ENCODE assay signal across 14 cellular contexts in genomic region chr12:617304-617915, GRCh38. TPM values are rescaled to one million over a fixed set of nuclear protein-coding genes. Genes with fewer than 3 reads are reported as not detected.
A peak's percentile ranks its signal among the peaks of the same experiment; 100 is the strongest.
DNase-seq lines count a peak whose midpoint lies in the region; ATAC-seq, FAIRE-seq and TF ChIP-seq lines count a peak whose summit lies in the region.
"Had no signal": no experiment of that assay in that cellular context is flagged by ENCODE, and none has a peak within 500 bp of the region (broad histone marks: within the 10 kb centered on the region; RNA-seq: fewer than 3 reads in every experiment).

No MANE protein-coding gene starts in this region.

- no peak for TF ChIP-seq RAD21 in IMR-90 (IDR thresholded peaks at IDR 0.05; ENCODE audit: low read length)

- no peak overlapping the region for H3K23ac ChIP-seq in IMR-90 (ENCODE audit: low read depth, low read length)

- no peak overlapping the region for H3K4ac ChIP-seq in IMR-90 (ENCODE audit: low read depth, low read length)

- peak; percentile 81 for ATAC-seq in IMR-90 (ENCODE audit: low read depth)
- no peak for ATAC-seq in HG02798 (IDR thresholded peaks at IDR 0.05; ENCODE audit: poor library complexity, unreplicated experiment)

- no peak for TF ChIP-seq EP300 in sigmoid colon (IDR thresholded peaks at IDR 0.05)

- H3K27ac Mint-ChIP-seq in astrocyte (ENCODE audit: unreplicated experiment): no peak overlapping the region
- H3K27ac Mint-ChIP-seq: brain, nephron progenitor cell had no signal

- H3K79me1 ChIP-seq in IMR-90 (ENCODE audit: low read depth in 1 of 2, low read length in 2 of 2): no peaks in the 10 kb centered on the region

- no peak overlapping the region for H4K91ac ChIP-seq in IMR-90 (ENCODE audit: insufficient read depth, low read depth, low read length)

- H3K14ac ChIP-seq in IMR-90 (replicated peaks; ENCODE audit: low read depth, low read length): no peak overlapping the region

- no peak overlapping the region for H3K27ac ChIP-seq in IMR-90 (ENCODE audit: insufficient read depth, low read length)
- H3K27ac ChIP-seq in astrocyte (ENCODE audit: low read depth, low read length): no peak overlapping the region
- H3K27ac ChIP-seq in sigmoid colon: peak overlapping the region in 3 of 4 donors; percentile 28 to 68 (median 50)

- H3K4me3 ChIP-seq in IMR-90 (ENCODE audit: insufficient read depth, low read depth, low read length) (no peak overlapping the region), astrocyte (ENCODE audit: insufficient read depth, low read depth, low read length) (no peak overlapping the region), sigmoid colon (no peak overlapping the region)
- H3K4me3 ChIP-seq: HAP-1 had no signal

- H3K9me3 Mint-ChIP-seq in astrocyte (ENCODE audit: unreplicated experiment): peaks cover 3% of the 10 kb centered on the region
- H3K9me3 Mint-ChIP-seq: brain, nephron progenitor cell had no signal

- TF ChIP-seq CTCF in IMR-90 (conservative IDR thresholded peaks at IDR 0.05; ENCODE audit: low read depth, low read length) (no peak), astrocyte (IDR thresholded peaks at IDR 0.05; ENCODE audit: insufficient read depth, low read depth, low read length) (no peak), sigmoid colon (IDR thresholded peaks at IDR 0.05) (no peak)

- H3K9me1 ChIP-seq in IMR-90 (ENCODE audit: insufficient read depth, low read length): no peaks in the 10 kb centered on the region

- H2BK120ac ChIP-seq in IMR-90 (ENCODE audit: low read depth, low read length): no peak overlapping the region

- peaks cover 7% of the 10 kb centered on the region for H3K4me1 Mint-ChIP-seq in astrocyte (ENCODE audit: low read depth, unreplicated experiment)

- H3K27me3 ChIP-seq in IMR-90 (ENCODE audit: control insufficient read depth, insufficient read depth, low read length) (peaks cover 26% of the 10 kb centered on the region), astrocyte (ENCODE audit: insufficient read depth, low read length) (no peaks in the 10 kb centered on the region), sigmoid colon (no peaks in the 10 kb centered on the region)

- 0 out of 2 replicates have a peak overlapping the region, but pooled peaks have one; percentile 34 for H2AK5ac ChIP-seq in IMR-90 (ENCODE audit: low read depth, low read length)

- peaks cover 20% of the 10 kb centered on the region for H3K27me3 Mint-ChIP-seq in astrocyte (ENCODE audit: low read depth, unreplicated experiment)

- intact Hi-C loops in IMR-90 (cut with micrococcal nuclease): no loop called here
- intact Hi-C loops in sigmoid colon (cut with DNase I): no loop called here

- H3K79me2 ChIP-seq in astrocyte (ENCODE audit: insufficient read depth, low read length): no peaks in the 10 kb centered on the region

- no peak overlapping the region for H3K18ac ChIP-seq in IMR-90 (ENCODE audit: low read depth, low read length)

- no peaks in the 10 kb centered on the region for H3K36me3 ChIP-seq in IMR-90 (ENCODE audit: control insufficient read depth, insufficient read depth, low read length)
- H3K36me3 ChIP-seq in astrocyte (ENCODE audit: insufficient read depth, low read length): no peaks in the 10 kb centered on the region
- no peaks in the 10 kb centered on the region for H3K36me3 ChIP-seq in sigmoid colon
- H3K36me3 ChIP-seq: HAP-1 had no signal

- dilution Hi-C loops in IMR-90 (cut with HindIII; ENCODE audit: low sequenced_read_pairs, unreplicated experiment): no loop called here

- CTCF ChIA-PET in IMR-90 (lab: Yijun Ruan, JAX): interaction anchor here (0.6 kb wide), 1 partner anchor 130 kb away, joined by 5 read pairs; no protein-coding TSS in a partner anchor

- no peak overlapping the region for H2AK9ac ChIP-seq in IMR-90 (replicated peaks; ENCODE audit: low read depth, low read length, poor library complexity)

- no peaks in the 10 kb centered on the region for H3K36me3 Mint-ChIP-seq in astrocyte (ENCODE audit: low read depth, unreplicated experiment)
- H3K36me3 Mint-ChIP-seq: brain had no signal

- H3K4me3 Mint-ChIP-seq in astrocyte (ENCODE audit: unreplicated experiment): no peak overlapping the region
- H3K4me3 Mint-ChIP-seq: brain, nephron progenitor cell had no signal

- DNase-seq in IMR-90: peak; percentile 18
- no peak for DNase-seq in astrocyte (ENCODE audit: low read depth)
- peak; percentile 68 for DNase-seq in iris pigment epithelial cell (ENCODE audit: low read depth)
- peak; percentile 87 for DNase-seq in sigmoid colon
- no peak for DNase-seq in occipital lobe (lab: John Stamatoyannopoulos, UW)
- DNase-seq in SHP77 treated with DMSO at 0.1 percent for 48 hours (lab: John Stamatoyannopoulos, UW): no peak
- DNase-seq in NCI-H1436 treated with DMSO at 0.1 percent for 48 hours (lab: John Stamatoyannopoulos, UW): no peak
- DNase-seq: activated CD4-positive, alpha-beta T cell treated with anti-CD3 and anti-CD28 coated beads, Interleukin-2, amount 50 U/mL, for 4 hours; DMS79 treated with DMSO at 0.1 percent for 48 hours; NCI-H1417; nephron progenitor cell had no signal

- H3K4me2 ChIP-seq in IMR-90 (ENCODE audit: low read depth, low read length) (no peak overlapping the region), astrocyte (ENCODE audit: low read length) (no peak overlapping the region)

- H4K20me1 ChIP-seq in IMR-90 (ENCODE audit: insufficient read depth, low read length) (no peaks in the 10 kb centered on the region), astrocyte (ENCODE audit: insufficient read depth, low read length) (no peaks in the 10 kb centered on the region)

- H2BK5ac ChIP-seq in IMR-90 (ENCODE audit: low read depth, low read length, poor library complexity, severe bottlenecking): no peak overlapping the region

- peaks cover 4% of the 10 kb centered on the region; the same call in 1 of the 2 replicates for H3K4me1 ChIP-seq in IMR-90 (ENCODE audit: control insufficient read depth, insufficient read depth, low read length)
- H3K4me1 ChIP-seq in astrocyte (ENCODE audit: insufficient read depth, low read length): no peaks in the 10 kb centered on the region
- peaks cover 0 to 7% (median 2%) of the 10 kb centered on the region in 4 donors for H3K4me1 ChIP-seq in sigmoid colon
- H3K4me1 ChIP-seq: HAP-1 had no signal

- BruUV-seq in IMR-90 (replicated peaks; lab: Mats Ljungman, UMichigan): no TSS peak

- in situ Hi-C loops in IMR-90 (cut with MboI; ENCODE audit: low sequenced_read_pairs): no loop called here

- H2AFZ ChIP-seq in IMR-90 (replicated peaks; ENCODE audit: low read length, poor library complexity) (peak overlapping the region; percentile 1), astrocyte (ENCODE audit: low read depth, low read length) (peak overlapping the region; percentile 34)

- H3K56ac ChIP-seq in IMR-90 (ENCODE audit: extremely low read depth, insufficient read depth, low read length): no peak overlapping the region

- H3K9me3 ChIP-seq in IMR-90 (ENCODE audit: control insufficient read depth, insufficient read depth, low read length) (no peaks in the 10 kb centered on the region), astrocyte (ENCODE audit: insufficient read depth, low read depth, low read length) (no peaks in the 10 kb centered on the region), sigmoid colon (no peaks in the 10 kb centered on the region)
- H3K9me3 ChIP-seq: HAP-1 had no signal

- 59% methylated on average over 9 of the region's 14 CpGs; no CpG with 5 or more reads in 1 of the 2 experiments for WGBS in IMR-90 (ENCODE audit: extremely low coverage in 2 of 2, insufficient read length in 1 of 2), 2 experiments
- WGBS in sigmoid colon, 2 donors: 71 to 85% methylated on average over 14 of the region's 14 CpGs

- no peak overlapping the region for H4K5ac ChIP-seq in IMR-90 (ENCODE audit: low read depth, low read length)

- no peak for TF ChIP-seq POLR2A in IMR-90 (IDR thresholded peaks at IDR 0.05; ENCODE audit: low read depth, low read length)
- TF ChIP-seq POLR2A in sigmoid colon (IDR thresholded peaks at IDR 0.05): no peak

- H3K9ac ChIP-seq in IMR-90 (ENCODE audit: low read depth, low read length) (no peak overlapping the region), astrocyte (ENCODE audit: low read length) (no peak overlapping the region)

- POLR2A ChIA-PET in IMR-90 (lab: Charles Lee; ENCODE audit: unreplicated experiment): no interaction called here

- no peak for FAIRE-seq in astrocyte (lab: Jason Lieb, UNC)

- 0 out of 2 replicates have a peak overlapping the region, but pooled peaks have one; percentile 24 for H2BK20ac ChIP-seq in IMR-90 (ENCODE audit: low read depth, low read length)

- H4K8ac ChIP-seq in IMR-90 (ENCODE audit: low read depth in 2 of 2, low read length in 2 of 2): no peak overlapping the region

- no peak overlapping the region for H2BK15ac ChIP-seq in IMR-90 (ENCODE audit: low read depth, low read length)

TF ChIP-seq in IMR-90, 13 proteins besides CTCF, POLR2A, EP300 and RAD21 (continues in another document):
- TF ChIP-seq RFX5 (IDR thresholded peaks at IDR 0.05; ENCODE audit: low read depth, low read length) (no peak), ELK1 (IDR thresholded peaks at IDR 0.05; ENCODE audit: borderline replicate concordance, low read depth, low read length) (no peak), MAZ (IDR thresholded peaks at IDR 0.05; ENCODE audit: borderline replicate concordance, low read depth, low read length) (no peak), CEBPB (IDR thresholded peaks at IDR 0.05; ENCODE audit: low read depth, low read length) (peak; percentile 58), SMC3 (IDR thresholded peaks at IDR 0.05; ENCODE audit: low read depth, low read length) (no peak), USF2 (IDR thresholded peaks at IDR 0.05; ENCODE audit: low read depth, low read length) (no peak)

RNA-seq across cellular contexts. Expression of gene NINJ2, which starts 45.8 kb away (rescaled TPM):
- total RNA-seq in IMR-90 (2012; rRNA removed) (not detected in 2 replicates), astrocyte (not detected in 2 replicates), sigmoid colon (1 to 10 TPM; 2.0 to 8.3 (median 3.6) TPM), occipital lobe (0.31 TPM)
- polyA plus RNA-seq in IMR-90 (2012; rRNA removed) (not detected in 2 replicates), sigmoid colon (10 to 100 TPM in 1 of 3 donors, 1 to 10 TPM in 2; 7.2 to 12.3 (median 9.0) TPM)
- polyA plus RNA-seq in IMR-90 (2012; cell fraction: cytosol; rRNA removed): not detected in 2 replicates
- polyA plus RNA-seq in IMR-90 (2012; cell fraction: nucleus; rRNA removed; ENCODE audit: low replicate concordance): not detected in 2 replicates

Comparison
In these comparisons a context has a peak if more than half of its experiments do, and no peak if none do; other contexts are left out.
1. DNase-seq: peak in IMR-90 (single experiment), iris pigment epithelial cell (single experiment) and sigmoid colon (single experiment); none in astrocyte (single experiment), occipital lobe (single experiment), SHP77 treated with DMSO at 0.1 percent for 48 hours (single experiment) and NCI-H1436 treated with DMSO at 0.1 percent for 48 hours (single experiment).
2. H3K27ac ChIP-seq: peak in sigmoid colon (3 of 4); none in IMR-90 (single experiment) and astrocyte (single experiment).